Comparison of ENCODE assay signal across 13 cellular contexts in the genomic region with DNA sequence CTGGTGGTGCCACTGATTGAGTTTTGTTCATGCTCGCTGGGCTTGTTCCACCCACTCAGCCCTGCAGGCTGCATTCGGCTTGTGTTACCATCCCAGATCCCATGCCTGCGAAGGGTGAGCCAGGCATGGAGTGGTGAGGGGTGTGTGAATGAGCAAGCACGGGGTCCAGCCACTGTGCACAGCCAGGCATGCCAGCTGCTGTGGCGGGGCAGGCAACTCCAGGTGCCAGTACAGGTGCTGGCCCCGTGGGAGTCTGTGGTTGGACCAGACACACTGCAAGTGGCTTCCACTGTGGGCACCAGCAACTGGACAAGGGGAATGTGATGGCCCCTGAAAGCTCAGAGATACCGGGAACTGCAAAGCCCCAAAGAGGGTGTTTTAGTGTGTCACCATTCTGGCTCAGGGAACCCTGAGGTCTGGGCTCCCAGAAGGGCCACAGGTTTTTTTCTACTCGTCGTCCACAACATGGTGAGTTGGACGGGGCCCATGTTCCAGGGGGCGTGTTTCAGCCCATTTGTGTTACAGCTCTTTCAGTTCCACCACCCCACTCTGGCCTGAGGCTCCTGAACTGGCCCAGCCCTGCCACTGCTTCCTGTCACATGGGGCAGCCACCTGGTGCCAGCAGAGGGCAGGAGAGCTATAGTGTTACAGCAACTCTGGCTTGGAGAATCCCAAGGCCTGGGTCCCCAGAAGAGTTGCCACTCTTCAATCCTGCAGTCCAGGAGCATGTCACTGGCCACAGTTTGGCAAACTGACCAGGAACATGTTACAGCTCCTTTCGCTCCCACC.
A peak's percentile ranks its signal among the peaks of the same experiment; 100 is the strongest.
DNase-seq lines count a peak whose midpoint lies in the region; ATAC-seq, FAIRE-seq and TF ChIP-seq lines count a peak whose summit lies in the region.
"Had no signal": no experiment of that assay in that cellular context is flagged by ENCODE, and none has a peak within 500 bp of the region (broad histone marks: within the 10 kb centered on the region; RNA-seq: fewer than 3 reads in every experiment).

No MANE protein-coding gene starts in this region.

- H3K4me3 Mint-ChIP-seq in activated CD4-positive, alpha-beta memory T cell treated with anti-CD3 and anti-CD28 coated beads for 36 hours: no peak overlapping the region
- H3K4me3 Mint-ChIP-seq in activated T-helper 17 cell treated with anti-CD3 and anti-CD28 coated beads, Interleukin-2, amount 50 U/mL, for 72 hours: no peak overlapping the region
- no peak overlapping the region for H3K4me3 Mint-ChIP-seq in activated T-cell treated with anti-CD3 and anti-CD28 coated beads, Interleukin-2, amount 50 U/mL, for 4 hours

- FAIRE-seq in GM19239 (lab: Jason Lieb, UNC): no peak
- FAIRE-seq: urothelium cell line had no signal

- no peaks in the 10 kb centered on the region for H3K4me1 Mint-ChIP-seq in activated CD4-positive, alpha-beta memory T cell treated with anti-CD3 and anti-CD28 coated beads for 36 hours (ENCODE audit: low read depth)
- H3K4me1 Mint-ChIP-seq in activated T-helper 17 cell treated with anti-CD3 and anti-CD28 coated beads, Interleukin-2, amount 50 U/mL, for 72 hours: no peaks in the 10 kb centered on the region
- H3K4me1 Mint-ChIP-seq in activated T-cell treated with anti-CD3 and anti-CD28 coated beads, Interleukin-2, amount 50 U/mL, for 4 hours (ENCODE audit: low read depth): no peaks in the 10 kb centered on the region

- no peak overlapping the region for H3K4me3 ChIP-seq in GM12864 (ENCODE audit: low read depth, low read length)

- TF ChIP-seq CTCF in GM12864 (IDR thresholded peaks at IDR 0.05; ENCODE audit: low read depth, low read length, missing control alignments): peak; percentile 49

- DNase-seq in GM12864 (ENCODE audit: low read depth): peak; percentile 4
- DNase-seq in GM19239 (ENCODE audit: insufficient read length, low spot score): peak; percentile 1
- DNase-seq in activated CD4-positive, alpha-beta memory T cell treated with anti-CD3 and anti-CD28 coated beads for 36 hours: peak; percentile 24
- DNase-seq in NCI-H2081 treated with DMSO at 0.1 percent for 48 hours (lab: John Stamatoyannopoulos, UW): no peak
- DNase-seq in activated T-cell treated with anti-CD3 and anti-CD28 coated beads, Interleukin-2, amount 50 U/mL, for 4 hours: no peak
- DNase-seq in NCI-H1930 (lab: John Stamatoyannopoulos, UW): no peak
- DNase-seq: activated CD4-positive, CD25-positive, alpha-beta regulatory T cell treated with anti-CD3 and anti-CD28 coated beads, Interleukin-2, amount 50 U/mL, for 72 hours; cortex of kidney; kidney glomerular epithelial cell; NCI-H1105 had no signal

- CTCF ChIA-PET in activated CD4-positive, alpha-beta memory T cell treated with anti-CD3 and anti-CD28 coated beads for 36 hours (lab: Charles Lee): no interaction called here

- H3K36me3 Mint-ChIP-seq in activated CD4-positive, alpha-beta memory T cell treated with anti-CD3 and anti-CD28 coated beads for 36 hours: no peaks in the 10 kb centered on the region
- no peaks in the 10 kb centered on the region for H3K36me3 Mint-ChIP-seq in activated T-helper 17 cell treated with anti-CD3 and anti-CD28 coated beads, Interleukin-2, amount 50 U/mL, for 72 hours (ENCODE audit: low read depth)
- no peaks in the 10 kb centered on the region for H3K36me3 Mint-ChIP-seq in activated T-cell treated with anti-CD3 and anti-CD28 coated beads, Interleukin-2, amount 50 U/mL, for 4 hours (ENCODE audit: insufficient read depth)

- H3K27me3 Mint-ChIP-seq in activated CD4-positive, alpha-beta memory T cell treated with anti-CD3 and anti-CD28 coated beads for 36 hours: no peaks in the 10 kb centered on the region
- peaks cover 5% of the 10 kb centered on the region for H3K27me3 Mint-ChIP-seq in activated T-helper 17 cell treated with anti-CD3 and anti-CD28 coated beads, Interleukin-2, amount 50 U/mL, for 72 hours
- H3K27me3 Mint-ChIP-seq in activated T-cell treated with anti-CD3 and anti-CD28 coated beads, Interleukin-2, amount 50 U/mL, for 4 hours (ENCODE audit: low read depth): no peaks in the 10 kb centered on the region

- no peaks in the 10 kb centered on the region for H3K9me3 Mint-ChIP-seq in activated CD4-positive, alpha-beta memory T cell treated with anti-CD3 and anti-CD28 coated beads for 36 hours
- H3K9me3 Mint-ChIP-seq in activated T-helper 17 cell treated with anti-CD3 and anti-CD28 coated beads, Interleukin-2, amount 50 U/mL, for 72 hours: no peaks in the 10 kb centered on the region
- H3K9me3 Mint-ChIP-seq in activated T-cell treated with anti-CD3 and anti-CD28 coated beads, Interleukin-2, amount 50 U/mL, for 4 hours: no peaks in the 10 kb centered on the region

- peak; percentile 80 for ATAC-seq in HG03354 (IDR thresholded peaks at IDR 0.05; ENCODE audit: poor library complexity, severe bottlenecking, unreplicated experiment)
- ATAC-seq in activated T-helper 17 cell treated with anti-CD3 and anti-CD28 coated beads, Interleukin-2, amount 50 U/mL, for 72 hours (replicated peaks): no peak
- ATAC-seq in activated T-cell treated with anti-CD3 and anti-CD28 coated beads, Interleukin-2, amount 50 U/mL, for 4 hours: no peak

- POLR2A ChIA-PET in activated CD4-positive, alpha-beta memory T cell treated with anti-CD3 and anti-CD28 coated beads for 36 hours (lab: Charles Lee): no interaction called here

- intact Hi-C loops in activated CD4-positive, alpha-beta memory T cell treated with anti-CD3 and anti-CD28 coated beads for 36 hours (cut with micrococcal nuclease): no loop called here

- no peak overlapping the region for H3K27ac Mint-ChIP-seq in activated CD4-positive, alpha-beta memory T cell treated with anti-CD3 and anti-CD28 coated beads for 36 hours
- no peak overlapping the region for H3K27ac Mint-ChIP-seq in activated T-helper 17 cell treated with anti-CD3 and anti-CD28 coated beads, Interleukin-2, amount 50 U/mL, for 72 hours

Comparison
In these comparisons a context has a peak if more than half of its experiments do, and no peak if none do; other contexts are left out.
1. DNase-seq: peak in GM12864 (single experiment), GM19239 (single experiment) and activated CD4-positive, alpha-beta memory T cell treated with anti-CD3 and anti-CD28 coated beads for 36 hours (single experiment); none in NCI-H2081 treated with DMSO at 0.1 percent for 48 hours (single experiment), activated T-cell treated with anti-CD3 and anti-CD28 coated beads, Interleukin-2, amount 50 U/mL, for 4 hours (single experiment) and NCI-H1930 (0 of 2).